9 cellular contexts compared by ENCODE assay signal in the genomic region with DNA sequence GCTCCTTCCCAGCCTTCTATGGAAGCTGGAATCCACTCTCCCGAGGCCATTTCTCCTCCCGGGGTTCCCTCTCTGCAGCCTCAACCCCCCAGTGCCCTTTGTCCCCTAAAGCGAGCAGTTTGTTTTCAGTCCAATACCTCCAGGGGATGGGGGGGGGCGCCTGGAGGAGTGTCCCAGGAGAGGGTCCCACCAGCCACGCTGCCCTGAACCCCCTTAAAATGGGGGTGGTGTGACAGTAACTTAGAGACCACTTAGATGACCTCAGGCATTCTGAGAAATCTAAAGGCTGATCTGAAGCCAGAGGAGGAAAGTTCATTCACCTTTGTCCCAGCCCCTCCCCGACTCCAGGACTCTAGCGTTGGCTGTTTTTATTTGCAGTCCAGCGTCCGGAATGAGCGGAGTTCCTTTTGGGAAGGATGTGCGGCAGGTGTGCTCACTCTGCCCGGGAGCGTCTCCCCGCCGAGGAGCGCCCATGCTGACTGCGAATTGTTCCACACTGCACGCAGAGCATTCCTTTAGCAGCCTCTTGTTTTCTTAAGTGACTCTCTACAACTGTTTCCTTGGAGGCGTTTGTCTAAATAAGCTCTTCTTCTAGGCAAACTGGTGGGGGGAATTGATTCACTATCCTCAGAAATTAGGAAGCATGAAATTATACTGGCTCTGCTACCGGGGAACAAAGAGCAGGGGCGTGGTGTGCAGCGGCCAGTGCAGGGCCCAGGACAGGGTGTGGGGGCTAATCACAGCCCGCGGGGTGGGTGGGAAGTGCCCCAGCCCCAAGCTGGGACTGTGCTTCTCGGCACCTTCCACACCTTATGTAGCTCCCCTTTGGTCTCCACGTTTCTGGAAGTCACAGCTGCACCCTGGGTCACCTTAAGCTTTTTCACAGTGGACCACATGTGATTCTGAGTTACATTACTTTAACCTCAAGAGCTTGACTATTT. TPM values are rescaled to one million over a fixed set of nuclear protein-coding genes. Genes with fewer than 3 reads are reported as not detected.
A peak's percentile ranks its signal among the peaks of the same experiment; 100 is the strongest.
DNase-seq lines count a peak whose midpoint lies in the region; ATAC-seq and TF ChIP-seq lines count a peak whose summit lies in the region.
"Had no signal": no experiment of that assay in that cellular context is flagged by ENCODE, and none has a peak within 500 bp of the region (broad histone marks: within the 10 kb centered on the region; RNA-seq: fewer than 3 reads in every experiment).

No MANE protein-coding gene starts in this region.

- intact Hi-C loops in upper lobe of right lung (cut with DNase I) = no loop called here

- no peaks in the 10 kb centered on the region for H3K27me3 Mint-ChIP-seq in endodermal cell (ENCODE audit: insufficient read depth)
- H3K27me3 Mint-ChIP-seq: activated CD4-positive, alpha-beta T cell treated with anti-CD3 and anti-CD28 coated beads for 36 hours had no signal

- H3K4me3 ChIP-seq in endodermal cell (ENCODE audit: low read length) (no peak overlapping the region), muscle layer of colon (ENCODE audit: low read depth in 1 of 2, low read length in 2 of 2) (peak overlapping the region in 1 of 2 donors; percentile 55), upper lobe of right lung (peak overlapping the region; percentile 11)

- ATAC-seq in upper lobe of right lung (peak; percentile 42), HG03342 (IDR thresholded peaks at IDR 0.05; ENCODE audit: unreplicated experiment) (no peak), HG02623 (IDR thresholded peaks at IDR 0.05; ENCODE audit: unreplicated experiment) (no peak), HG02642 (IDR thresholded peaks at IDR 0.05; ENCODE audit: poor library complexity, unreplicated experiment) (no peak)
- ATAC-seq: activated CD4-positive, alpha-beta T cell treated with anti-CD3 and anti-CD28 coated beads for 36 hours had no signal

- no peaks in the 10 kb centered on the region for H3K36me3 Mint-ChIP-seq in endodermal cell (ENCODE audit: low read depth)

- no peak overlapping the region for H3K4me3 Mint-ChIP-seq in endodermal cell
- H3K4me3 Mint-ChIP-seq: activated CD4-positive, alpha-beta T cell treated with anti-CD3 and anti-CD28 coated beads for 36 hours had no signal

- DNase-seq in DMS 273 (lab: John Stamatoyannopoulos, UW; ENCODE audit: unreplicated experiment) (peak; percentile 63), DMS 273 treated with DMSO at 0.1 percent for 48 hours (lab: John Stamatoyannopoulos, UW) (no peak), endodermal cell (no peak), upper lobe of right lung (no peak)
- DNase-seq: activated CD4-positive, alpha-beta T cell treated with anti-CD3 and anti-CD28 coated beads for 36 hours had no signal

- H3K27ac ChIP-seq in endodermal cell (ENCODE audit: low read depth, low read length) (peak overlapping the region; percentile 19), muscle layer of colon (ENCODE audit: low read depth, low read length) (peak overlapping the region; percentile 87), upper lobe of right lung (peak overlapping the region; percentile 42)

- no peak overlapping the region for H3K27ac Mint-ChIP-seq in endodermal cell
- H3K27ac Mint-ChIP-seq: activated CD4-positive, alpha-beta T cell treated with anti-CD3 and anti-CD28 coated beads for 36 hours had no signal

- H3K9me3 Mint-ChIP-seq in endodermal cell = peaks cover 6% of the 10 kb centered on the region

- peaks cover 13% of the 10 kb centered on the region for H3K4me1 Mint-ChIP-seq in endodermal cell

- no peaks in the 10 kb centered on the region for H3K36me3 ChIP-seq in endodermal cell (ENCODE audit: control insufficient read depth, insufficient read depth, low read length)
- H3K36me3 ChIP-seq in muscle layer of colon (ENCODE audit: insufficient read depth, low read length) = no peaks in the 10 kb centered on the region
- no peaks in the 10 kb centered on the region for H3K36me3 ChIP-seq in upper lobe of right lung

- H3K9me3 ChIP-seq in endodermal cell (ENCODE audit: control insufficient read depth, low read length) (no peaks in the 10 kb centered on the region), muscle layer of colon (ENCODE audit: low read length) (no peaks in the 10 kb centered on the region), upper lobe of right lung (no peaks in the 10 kb centered on the region)

- H3K4me1 ChIP-seq in endodermal cell (ENCODE audit: control insufficient read depth, insufficient read depth, low read length) = peaks cover 7% of the 10 kb centered on the region
- peaks cover 79% of the 10 kb centered on the region for H3K4me1 ChIP-seq in muscle layer of colon (ENCODE audit: insufficient read depth, low read length)
- peaks cover 36% of the 10 kb centered on the region for H3K4me1 ChIP-seq in upper lobe of right lung

- H3K27me3 ChIP-seq in endodermal cell (ENCODE audit: control insufficient read depth, insufficient read depth, low read length, poor library complexity, severe bottlenecking) (no peaks in the 10 kb centered on the region), muscle layer of colon (ENCODE audit: control insufficient read depth in 1 of 2, insufficient read depth in 2 of 2, low read length in 2 of 2) (no peaks in the 10 kb centered on the region), upper lobe of right lung (no peaks in the 10 kb centered on the region)

- H3K9ac ChIP-seq in endodermal cell (ENCODE audit: extremely low read depth, low read length, poor library complexity, severe bottlenecking) = no peak overlapping the region
- H3K9ac ChIP-seq in muscle layer of colon (ENCODE audit: low read length) = no peak overlapping the region

- TF ChIP-seq CTCF in endodermal cell (conservative IDR thresholded peaks at IDR 0.05) (no peak), upper lobe of right lung (IDR thresholded peaks at IDR 0.05) (no peak)

- WGBS in endodermal cell (ENCODE audit: insufficient coverage in 1 of 2, insufficient read length in 1 of 2), 2 experiments = 78 to 90% methylated on average over 15 to 26 of the region's 26 CpGs

RNA-seq across cellular contexts. Expression of gene SYPL1, which starts 46.3 kb away (rescaled TPM):
- total RNA-seq in endodermal cell (10 to 100 TPM; 74.8 to 76.7 TPM), upper lobe of right lung (92.4 TPM)
- 58.1 TPM for polyA plus RNA-seq in endodermal cell (2013, experiment 1 of 2)
- polyA plus RNA-seq in endodermal cell (2013, experiment 2 of 2) = 55.4 TPM

Comparison
In these comparisons a context has a peak if more than half of its experiments do, and no peak if none do; other contexts are left out.
1. H3K27ac ChIP-seq: peak in every context shown above with its lines; median percentile 87 in muscle layer of colon; 42 in upper lobe of right lung; 19 in endodermal cell.